ENCODE assay signal across 8 cellular contexts in genomic region chr10:24722676-24723385, GRCh38. TPM values are rescaled to one million over a fixed set of nuclear protein-coding genes. Genes with fewer than 3 reads are reported as not detected.
A peak's percentile ranks its signal among the peaks of the same experiment; 100 is the strongest.
DNase-seq lines count a peak whose midpoint lies in the region; ATAC-seq lines count a peak whose summit lies in the region.

No MANE protein-coding gene starts in this region.

- peaks cover 20% of the 10 kb centered on the region for H3K79me2 ChIP-seq in mesendoderm (ENCODE audit: control insufficient read depth, insufficient read depth, low read length)

- peaks cover 22% of the 10 kb centered on the region for H3K36me3 Mint-ChIP-seq in activated CD4-positive, alpha-beta memory T cell treated with anti-CD3 and anti-CD28 coated beads, Interleukin-2, amount 10 ng/mL, durations not matched to agents 7 days and 5 days (ENCODE audit: low read depth)
- peaks cover 25% of the 10 kb centered on the region for H3K36me3 Mint-ChIP-seq in stimulated activated effector memory CD8-positive, alpha-beta T cell treated with anti-CD3 and anti-CD28 coated beads, Interleukin-12 subunit alpha, Interleukin-12 subunit beta, amount 100 ng/mL, for 72 hours

- peak overlapping the region; percentile 33 for H3K4me2 ChIP-seq in mesendoderm (ENCODE audit: low read length)

- H3K27me3 ChIP-seq in effector memory CD4-positive, alpha-beta T cell (replicated peaks; ENCODE audit: control insufficient read depth, insufficient read depth, low read length, poor library complexity, severe bottlenecking): no peaks in the 10 kb centered on the region
- no peaks in the 10 kb centered on the region for H3K27me3 ChIP-seq in mesendoderm (ENCODE audit: insufficient read depth, low read length, poor library complexity)

- peak overlapping the region; percentile 100 for H3K18ac ChIP-seq in mesendoderm (ENCODE audit: low read length)

- no peaks in the 10 kb centered on the region for H3K27me3 Mint-ChIP-seq in activated CD4-positive, alpha-beta memory T cell treated with anti-CD3 and anti-CD28 coated beads, Interleukin-2, amount 10 ng/mL, durations not matched to agents 7 days and 5 days

- no peak overlapping the region for H2AK5ac ChIP-seq in mesendoderm (ENCODE audit: low read length)

- CTCF ChIA-PET in activated CD4-positive, alpha-beta memory T cell treated with anti-CD3 and anti-CD28 coated beads, Interleukin-2, amount 10 ng/mL, durations not matched to agents 7 days and 5 days (lab: Charles Lee): interaction anchor here (0.7 to 2.5 kb wide), 4 partner anchors 16 to 390 kb away, joined by 3 to 11 read pairs (median 4); no protein-coding TSS in a partner anchor

- H3K27ac ChIP-seq in effector memory CD4-positive, alpha-beta T cell (ENCODE audit: insufficient read depth, low read length, poor library complexity, severe bottlenecking): peak overlapping the region; percentile 46
- H3K27ac ChIP-seq in mesendoderm (ENCODE audit: low read depth, low read length): peak overlapping the region; percentile 79

- H3K79me1 ChIP-seq in mesendoderm (ENCODE audit: low read length): peaks cover 9% of the 10 kb centered on the region

- H3K4me1 ChIP-seq in effector memory CD4-positive, alpha-beta T cell (ENCODE audit: control insufficient read depth, insufficient read depth, low read length, poor library complexity, severe bottlenecking): peaks cover 2% of the 10 kb centered on the region
- peaks cover 8% of the 10 kb centered on the region for H3K4me1 ChIP-seq in mesendoderm (ENCODE audit: control insufficient read depth, low read depth, low read length)

- peak overlapping the region; percentile 75 for H3K9ac ChIP-seq in mesendoderm (ENCODE audit: low read length)

- H4K5ac ChIP-seq in mesendoderm (ENCODE audit: low read length): no peak overlapping the region

- H3K4ac ChIP-seq in mesendoderm (ENCODE audit: low read depth, low read length): peak overlapping the region; percentile 96

- peak overlapping the region; percentile 95 for H2BK120ac ChIP-seq in mesendoderm (ENCODE audit: low read depth, low read length)

- ATAC-seq in GM21723 (IDR thresholded peaks at IDR 0.05; ENCODE audit: unreplicated experiment): peak; percentile 29
- ATAC-seq in stimulated activated effector memory CD8-positive, alpha-beta T cell treated with anti-CD3 and anti-CD28 coated beads, Interleukin-12 subunit alpha, Interleukin-12 subunit beta, amount 100 ng/mL, for 72 hours: peak; percentile 33

- H4K8ac ChIP-seq in mesendoderm (ENCODE audit: low read depth, low read length): no peak overlapping the region

- H3K56ac ChIP-seq in mesendoderm (ENCODE audit: low read length): peak overlapping the region; percentile 90

- DNase-seq in GM03348 (ENCODE audit: low spot score): peak; percentile 83
- peak; percentile 75 to 81 for DNase-seq in Kasumi-1 (lab: John Stamatoyannopoulos, UW)
- peak; percentile 59 for DNase-seq in activated CD4-positive, alpha-beta memory T cell treated with anti-CD3 and anti-CD28 coated beads, Interleukin-2, amount 10 ng/mL, durations not matched to agents 7 days and 5 days
- peak; percentile 28 to 46 (median 43) for DNase-seq in effector memory CD4-positive, alpha-beta T cell
- peak; percentile 70 for DNase-seq in mesendoderm
- peak; percentile 29 to 80 for DNase-seq in stimulated activated effector memory CD8-positive, alpha-beta T cell treated with anti-CD3 and anti-CD28 coated beads, Interleukin-12 subunit alpha, Interleukin-12 subunit beta, amount 100 ng/mL, for 72 hours (ENCODE audit: low spot score in 2 of 2)
- no peak for DNase-seq in cerebellar nuclear complex (lab: John Stamatoyannopoulos, UW)

- no peak overlapping the region for H3K23ac ChIP-seq in mesendoderm (ENCODE audit: low read length)

- no peaks in the 10 kb centered on the region for H3K9me3 Mint-ChIP-seq in activated CD4-positive, alpha-beta memory T cell treated with anti-CD3 and anti-CD28 coated beads, Interleukin-2, amount 10 ng/mL, durations not matched to agents 7 days and 5 days
- H3K9me3 Mint-ChIP-seq in stimulated activated effector memory CD8-positive, alpha-beta T cell treated with anti-CD3 and anti-CD28 coated beads, Interleukin-12 subunit alpha, Interleukin-12 subunit beta, amount 100 ng/mL, for 72 hours: no peaks in the 10 kb centered on the region

- peak overlapping the region; percentile 63 for H3K4me3 ChIP-seq in effector memory CD4-positive, alpha-beta T cell (ENCODE audit: insufficient read depth, low read depth, low read length, poor library complexity, severe bottlenecking)
- H3K4me3 ChIP-seq in mesendoderm (ENCODE audit: low read length): peak overlapping the region; percentile 61

- POLR2A ChIA-PET in activated CD4-positive, alpha-beta memory T cell treated with anti-CD3 and anti-CD28 coated beads, Interleukin-2, amount 10 ng/mL, durations not matched to agents 7 days and 5 days (lab: Charles Lee): interaction anchor here (0.7 to 3.1 kb wide), 10 partner anchors 12 to 298 kb away, joined by 3 to 19 read pairs (median 3); partner anchors contain the start of genes ENKUR, PRTFDC1 and THNSL1

- H3K9me3 ChIP-seq in effector memory CD4-positive, alpha-beta T cell (ENCODE audit: control insufficient read depth, low read length): no peaks in the 10 kb centered on the region

- WGBS in mesendoderm (ENCODE audit: extremely low coverage, insufficient coverage, low lambda C conversion rate): no CpG with 5 or more reads among the region's 84 CpGs

- no peak overlapping the region for H2BK5ac ChIP-seq in mesendoderm (ENCODE audit: low read length)

- H3K4me3 Mint-ChIP-seq in activated CD4-positive, alpha-beta memory T cell treated with anti-CD3 and anti-CD28 coated beads, Interleukin-2, amount 10 ng/mL, durations not matched to agents 7 days and 5 days: peak overlapping the region; percentile 93
- H3K4me3 Mint-ChIP-seq in stimulated activated effector memory CD8-positive, alpha-beta T cell treated with anti-CD3 and anti-CD28 coated beads, Interleukin-12 subunit alpha, Interleukin-12 subunit beta, amount 100 ng/mL, for 72 hours: peak overlapping the region; percentile 83

- H3K36me3 ChIP-seq in effector memory CD4-positive, alpha-beta T cell (ENCODE audit: control insufficient read depth, insufficient read depth, low read length): no peaks in the 10 kb centered on the region
- H3K36me3 ChIP-seq in mesendoderm (ENCODE audit: control insufficient read depth, insufficient read depth, low read length): no peaks in the 10 kb centered on the region

- peaks cover 31% of the 10 kb centered on the region for H3K4me1 Mint-ChIP-seq in activated CD4-positive, alpha-beta memory T cell treated with anti-CD3 and anti-CD28 coated beads, Interleukin-2, amount 10 ng/mL, durations not matched to agents 7 days and 5 days
- H3K4me1 Mint-ChIP-seq in stimulated activated effector memory CD8-positive, alpha-beta T cell treated with anti-CD3 and anti-CD28 coated beads, Interleukin-12 subunit alpha, Interleukin-12 subunit beta, amount 100 ng/mL, for 72 hours: no peaks in the 10 kb centered on the region

- H2BK15ac ChIP-seq in mesendoderm (replicated peaks; ENCODE audit: low read depth): no peak overlapping the region

- peak overlapping the region; percentile 86 for H3K27ac Mint-ChIP-seq in activated CD4-positive, alpha-beta memory T cell treated with anti-CD3 and anti-CD28 coated beads, Interleukin-2, amount 10 ng/mL, durations not matched to agents 7 days and 5 days
- peak overlapping the region; percentile 29 for H3K27ac Mint-ChIP-seq in stimulated activated effector memory CD8-positive, alpha-beta T cell treated with anti-CD3 and anti-CD28 coated beads, Interleukin-12 subunit alpha, Interleukin-12 subunit beta, amount 100 ng/mL, for 72 hours

RNA-seq across cellular contexts. Expression of gene ARHGAP21, which starts 0.9 kb away (rescaled TPM):
- total RNA-seq in activated CD4-positive, alpha-beta memory T cell treated with anti-CD3 and anti-CD28 coated beads, Interleukin-2, amount 10 ng/mL, durations not matched to agents 7 days and 5 days: 10 to 100 TPM; 35.6 to 36.0 TPM
- polyA plus RNA-seq in mesendoderm (2013, experiment 1 of 2): 28.4 TPM
- polyA plus RNA-seq in mesendoderm (2013, experiment 2 of 2): 27.2 TPM

Comparison
In these comparisons a context has a peak if more than half of its experiments do, and no peak if none do; other contexts are left out.
1. DNase-seq: peak in GM03348 (single experiment), Kasumi-1 (2 of 2), activated CD4-positive, alpha-beta memory T cell treated with anti-CD3 and anti-CD28 coated beads, Interleukin-2, amount 10 ng/mL, durations not matched to agents 7 days and 5 days (single experiment), effector memory CD4-positive, alpha-beta T cell (3 of 3), mesendoderm (single experiment) and stimulated activated effector memory CD8-positive, alpha-beta T cell treated with anti-CD3 and anti-CD28 coated beads, Interleukin-12 subunit alpha, Interleukin-12 subunit beta, amount 100 ng/mL, for 72 hours (2 of 2); none in cerebellar nuclear complex (0 of 2).